9 cellular contexts compared by ENCODE assay signal in genomic region chr21:14877581-14878228, GRCh38.
DNase-seq lines count a peak whose midpoint lies in the region; ATAC-seq and TF ChIP-seq lines count a peak whose summit lies in the region.
"Had no signal": no experiment of that assay in that cellular context is flagged by ENCODE, and none has a peak within 500 bp of the region (broad histone marks: within the 10 kb centered on the region; RNA-seq: fewer than 3 reads in every experiment).

No MANE protein-coding gene starts in this region.

- H3K27me3 Mint-ChIP-seq in stimulated activated naive B cell treated with anti-CD40 and anti-IgM and Interleukin-4, amounts not matched to agents 10 μg/mL and 1 μg/mL and 100 μg/mL, for 72 hours = no peaks in the 10 kb centered on the region

- 0 out of 2 replicates have a peak overlapping the region, but pooled peaks have one; percentile 5 for H2AFZ ChIP-seq in SK-N-SH (ENCODE audit: low read depth)

- no peak overlapping the region for H3K4me2 ChIP-seq in SK-N-SH

- DNase-seq in SK-N-SH (no peak), epithelial cell of esophagus (ENCODE audit: low read depth) (peak; percentile 26), MG63 (no peak), nucleus accumbens (lab: John Stamatoyannopoulos, UW) (no peak)
- DNase-seq in stimulated activated naive B cell treated with anti-CD40 and anti-IgM and Interleukin-4, amounts not matched to agents 10 μg/mL and 1 μg/mL and 100 μg/mL, for 72 hours = peak; percentile 26

- POLR2A ChIA-PET in SK-N-SH (lab: Yijun Ruan, JAX) = no interaction called here

- CTCF ChIA-PET in SK-N-SH (lab: Yijun Ruan, JAX) = interaction anchor here (0.8 to 1.5 kb wide), 2 partner anchors 13 to 16 kb away, joined by 3 read pairs; no protein-coding TSS in a partner anchor

- H3K9me3 Mint-ChIP-seq in stimulated activated naive B cell treated with anti-CD40 and anti-IgM and Interleukin-4, amounts not matched to agents 10 μg/mL and 1 μg/mL and 100 μg/mL, for 72 hours = peaks cover 4 to 5% of the 10 kb centered on the region in 2 donors
- H3K9me3 Mint-ChIP-seq: neural crest cell had no signal

- H3K9me3 ChIP-seq in SK-N-SH (no peaks in the 10 kb centered on the region), MG63 (no peaks in the 10 kb centered on the region)

- H3K27ac Mint-ChIP-seq in stimulated activated naive B cell treated with anti-CD40 and anti-IgM and Interleukin-4, amounts not matched to agents 10 μg/mL and 1 μg/mL and 100 μg/mL, for 72 hours = peak overlapping the region; percentile 9

- TF ChIP-seq CTCF in SK-N-SH (IDR thresholded peaks at IDR 0.05) (no peak), epithelial cell of esophagus (IDR thresholded peaks at IDR 0.05; ENCODE audit: insufficient read depth, low read depth, low read length, missing control alignments) (no peak)

- H3K36me3 Mint-ChIP-seq in stimulated activated naive B cell treated with anti-CD40 and anti-IgM and Interleukin-4, amounts not matched to agents 10 μg/mL and 1 μg/mL and 100 μg/mL, for 72 hours = peaks cover 0 to 4% of the 10 kb centered on the region in 2 donors

- TF ChIP-seq EP300 in SK-N-SH (IDR thresholded peaks at IDR 0.05; ENCODE audit: borderline replicate concordance in 1 of 2, low read depth in 1 of 2, low read length in 1 of 2) = no peak

- no peak overlapping the region for H3K4me3 Mint-ChIP-seq in stimulated activated naive B cell treated with anti-CD40 and anti-IgM and Interleukin-4, amounts not matched to agents 10 μg/mL and 1 μg/mL and 100 μg/mL, for 72 hours
- H3K4me3 Mint-ChIP-seq: neural crest cell had no signal

- no peaks in the 10 kb centered on the region for H3K79me2 ChIP-seq in SK-N-SH (ENCODE audit: insufficient read depth)

- no peak for TF ChIP-seq RAD21 in SK-N-SH (IDR thresholded peaks at IDR 0.05; ENCODE audit: low read length)

- H3K27ac ChIP-seq in SK-N-SH (ENCODE audit: low read depth in 2 of 2, low read length in 1 of 2) = no peak overlapping the region

- H3K36me3 ChIP-seq in SK-N-SH (replicated peaks in 1 of 2; ENCODE audit: control insufficient read depth in 1 of 2, insufficient read depth in 2 of 2, low read length in 1 of 2) (no peaks in the 10 kb centered on the region), MG63 (no peaks in the 10 kb centered on the region)

- 3% methylated on average over 2 of the region's 2 CpGs for WGBS in SK-N-SH (ENCODE audit: low lambda C conversion rate)

- ATAC-seq in SK-N-SH treated with all-trans-retinoic acid at 6 μM for 48 hours = no peak
- peak; percentile 43 for ATAC-seq in HG03469 (IDR thresholded peaks at IDR 0.05; ENCODE audit: unreplicated experiment)
- ATAC-seq in stimulated activated naive B cell treated with anti-CD40 and anti-IgM and Interleukin-4, amounts not matched to agents 10 μg/mL and 1 μg/mL and 100 μg/mL, for 72 hours (replicated peaks) = peak; percentile 62 to 72
- ATAC-seq in GM21529 (IDR thresholded peaks at IDR 0.05; ENCODE audit: unreplicated experiment) = no peak

- H3K9me2 ChIP-seq in SK-N-SH = no peaks in the 10 kb centered on the region

- no peaks in the 10 kb centered on the region for H4K20me1 ChIP-seq in SK-N-SH (ENCODE audit: insufficient read depth)

- 0 out of 2 replicates have a peak, but pooled peaks cover 5% of the 10 kb centered on the region for H3K27me3 ChIP-seq in SK-N-SH (ENCODE audit: insufficient read depth)
- no peaks in the 10 kb centered on the region for H3K27me3 ChIP-seq in MG63

- H3K4me1 ChIP-seq in SK-N-SH (ENCODE audit: control insufficient read depth in 1 of 2, insufficient read depth in 2 of 2, low read depth in 1 of 2, low read length in 1 of 2) = no peaks in the 10 kb centered on the region; a peak in 1 of 4 replicates

- H3F3A ChIP-seq in SK-N-SH (replicated peaks; ENCODE audit: insufficient read depth) = no peaks in the 10 kb centered on the region

- peaks cover 41 to 67% of the 10 kb centered on the region in 2 donors for H3K4me1 Mint-ChIP-seq in stimulated activated naive B cell treated with anti-CD40 and anti-IgM and Interleukin-4, amounts not matched to agents 10 μg/mL and 1 μg/mL and 100 μg/mL, for 72 hours

- H3K4me3 ChIP-seq in SK-N-SH (ENCODE audit: low read depth in 2 of 2, low read length in 1 of 2) = no peak overlapping the region
- H3K4me3 ChIP-seq in epithelial cell of esophagus (ENCODE audit: low read length) = no peak overlapping the region
- no peak overlapping the region for H3K4me3 ChIP-seq in MG63

- no peak overlapping the region for H3K9ac ChIP-seq in SK-N-SH

TF ChIP-seq in SK-N-SH, 30 proteins besides CTCF, POLR2A, EP300 and RAD21:
- TF ChIP-seq USF1 (IDR thresholded peaks at IDR 0.05; ENCODE audit: borderline replicate concordance, low read depth) = no peak
- TF ChIP-seq FOXJ3 (CRISPR knock-in tag; IDR thresholded peaks at IDR 0.05) = no peak
- no peak for TF ChIP-seq SIN3A (IDR thresholded peaks at IDR 0.05; ENCODE audit: borderline replicate concordance, low read depth, low read length)
- no peak for TF ChIP-seq MXI1 (IDR thresholded peaks at IDR 0.05; ENCODE audit: low read depth, low read length)
- no peak for TF ChIP-seq USF2 (IDR thresholded peaks at IDR 0.05; ENCODE audit: borderline replicate concordance, low read depth, low read length)
- no peak for TF ChIP-seq YY1 (IDR thresholded peaks at IDR 0.05; ENCODE audit: low read depth)
- TF ChIP-seq ELF1 (IDR thresholded peaks at IDR 0.05) = no peak
- no peak for TF ChIP-seq NFIC (IDR thresholded peaks at IDR 0.05; ENCODE audit: borderline replicate concordance)
- no peak for TF ChIP-seq TCF12 (IDR thresholded peaks at IDR 0.05)
- TF ChIP-seq JUND (IDR thresholded peaks at IDR 0.05) = no peak
- TF ChIP-seq RCOR1 (IDR thresholded peaks at IDR 0.05; ENCODE audit: low read length) = no peak

TF ChIP-seq in SK-N-SH treated with all-trans-retinoic acid at 6 μM for 48 hours, 23 proteins besides CTCF, POLR2A, EP300 and RAD21:
- TF ChIP-seq CSRNP3 (CRISPR knock-in tag; IDR thresholded peaks at IDR 0.05) = no peak
- TF ChIP-seq ZNF565 (CRISPR knock-in tag; conservative IDR thresholded peaks at IDR 0.05; ENCODE audit: low read depth) = no peak
- TF ChIP-seq SNAI2 (CRISPR knock-in tag; IDR thresholded peaks at IDR 0.05) = no peak
- no peak for TF ChIP-seq ZNF8 (CRISPR knock-in tag; IDR thresholded peaks at IDR 0.05)
- TF ChIP-seq TCF4 (CRISPR knock-in tag; IDR thresholded peaks at IDR 0.05; ENCODE audit: borderline replicate concordance) = no peak
- no peak for TF ChIP-seq BACH2 (CRISPR knock-in tag; IDR thresholded peaks at IDR 0.05; ENCODE audit: borderline replicate concordance)
- TF ChIP-seq PATZ1 (CRISPR knock-in tag; IDR thresholded peaks at IDR 0.05; ENCODE audit: borderline replicate concordance) = no peak
- TF ChIP-seq ZFP3 (CRISPR knock-in tag; IDR thresholded peaks at IDR 0.05) = no peak
- no peak for TF ChIP-seq CSDC2 (CRISPR knock-in tag; IDR thresholded peaks at IDR 0.05)
- no peak for TF ChIP-seq CREB5 (CRISPR knock-in tag; IDR thresholded peaks at IDR 0.05; ENCODE audit: low read depth)
- no peak for TF ChIP-seq PPARA (CRISPR knock-in tag; IDR thresholded peaks at IDR 0.05; ENCODE audit: borderline replicate concordance)
- no peak for TF ChIP-seq OSR1 (CRISPR knock-in tag; IDR thresholded peaks at IDR 0.05)
TF ChIP-seq in SK-N-SH treated with all-trans-retinoic acid at 6 μM for 48 hours: peak in this region for 0.

Comparison
In these comparisons a context has a peak if more than half of its experiments do, and no peak if none do; other contexts are left out.
1. DNase-seq: peak in epithelial cell of esophagus (single experiment) and stimulated activated naive B cell treated with anti-CD40 and anti-IgM and Interleukin-4, amounts not matched to agents 10 μg/mL and 1 μg/mL and 100 μg/mL, for 72 hours (single experiment); none in SK-N-SH (single experiment), MG63 (single experiment) and nucleus accumbens (0 of 56).
2. ATAC-seq: peak in HG03469 (single experiment) and stimulated activated naive B cell treated with anti-CD40 and anti-IgM and Interleukin-4, amounts not matched to agents 10 μg/mL and 1 μg/mL and 100 μg/mL, for 72 hours (2 of 2); none in SK-N-SH treated with all-trans-retinoic acid at 6 μM for 48 hours (single experiment) and GM21529 (single experiment).